In genomic region chr5:120419110-120419509, GRCh38 we compare ENCODE assay signal across 13 cellular contexts. TPM values are rescaled to one million over a fixed set of nuclear protein-coding genes. Genes with fewer than 3 reads are reported as not detected.
"Had no signal": no experiment of that assay in that cellular context is flagged by ENCODE, and none has a peak within 500 bp of the region (broad histone marks: within the 10 kb centered on the region; RNA-seq: fewer than 3 reads in every experiment).

No MANE protein-coding gene starts in this region.

- H3K27me3 ChIP-seq: body of pancreas, right lobe of liver, transverse colon had no signal

- H3K4me1 ChIP-seq: body of pancreas, psoas muscle, right lobe of liver, transverse colon had no signal

- H3K27ac ChIP-seq: body of pancreas, psoas muscle, right lobe of liver, transverse colon had no signal

- DNase-seq: activated CD4-positive, alpha-beta memory T cell treated with anti-CD3 and anti-CD28 coated beads for 36 hours; activated naive CD8-positive, alpha-beta T cell treated with anti-CD3 and anti-CD28 coated beads, Interleukin-2, amount 10 ng/mL, durations not matched to agents 7 days and 5 days; body of pancreas; effector memory CD4-positive, alpha-beta T cell; hippocampal formation; naive B cell; occipital lobe; psoas muscle; right lobe of liver; stimulated activated CD4-positive, alpha-beta T cell treated with anti-CD3 and anti-CD28 coated beads, Interleukin-12 subunit alpha, Interleukin-12 subunit beta, amount 100 ng/mL, for 4 hours; stimulated activated naive CD4-positive, alpha-beta T cell; substantia nigra; transverse colon had no signal

- H3K9me3 ChIP-seq: body of pancreas, psoas muscle, right lobe of liver, transverse colon had no signal

- ATAC-seq: body of pancreas, psoas muscle, right lobe of liver had no signal

- H3K36me3 ChIP-seq: right lobe of liver, transverse colon had no signal

- H3K4me3 ChIP-seq: body of pancreas, psoas muscle, right lobe of liver, transverse colon had no signal

RNA-seq across cellular contexts. Expression of gene PRR16, which starts 45.0 kb away (rescaled TPM):
- total RNA-seq: activated CD4-positive, alpha-beta memory T cell treated with anti-CD3 and anti-CD28 coated beads for 36 hours; activated naive CD8-positive, alpha-beta T cell treated with anti-CD3 and anti-CD28 coated beads, Interleukin-2, amount 10 ng/mL, durations not matched to agents 7 days and 5 days had no signal
